In genomic region chr13:31050486-31051400, GRCh38 we compare ENCODE assay signal across 12 cellular contexts.
DNase-seq lines count a peak whose midpoint lies in the region; ATAC-seq and TF ChIP-seq lines count a peak whose summit lies in the region.
"Had no signal": no experiment of that assay in that cellular context is flagged by ENCODE, and none has a peak within 500 bp of the region (broad histone marks: within the 10 kb centered on the region; RNA-seq: fewer than 3 reads in every experiment).

No MANE protein-coding gene starts in this region.

- H3K27me3 Mint-ChIP-seq in activated CD4-positive, alpha-beta memory T cell treated with anti-CD3 and anti-CD28 coated beads for 36 hours: peaks cover 8% of the 10 kb centered on the region
- peaks cover 8% of the 10 kb centered on the region for H3K27me3 Mint-ChIP-seq in activated CD4-positive, alpha-beta memory T cell treated with anti-CD3 and anti-CD28 coated beads, Interleukin-2, amount 10 ng/mL, durations not matched to agents 7 days and 5 days
- H3K27me3 Mint-ChIP-seq in dendritic cell treated with granulocyte-macrophage colony-stimulating factor and Interleukin-4, amounts not matched to agents 40 ng/mL and 50 ng/mL, for 4 days: no peaks in the 10 kb centered on the region
- H3K27me3 Mint-ChIP-seq in Calu3 (ENCODE audit: unreplicated experiment): no peaks in the 10 kb centered on the region
- H3K27me3 Mint-ChIP-seq: activated CD4-positive, alpha-beta T cell treated with anti-CD3 and anti-CD28 coated beads, Interleukin-2, amount 10 ng/mL, durations not matched to agents 7 days and 5 days had no signal

- H3K4me3 Mint-ChIP-seq in activated CD4-positive, alpha-beta memory T cell treated with anti-CD3 and anti-CD28 coated beads for 36 hours: no peak overlapping the region
- no peak overlapping the region for H3K4me3 Mint-ChIP-seq in activated CD4-positive, alpha-beta memory T cell treated with anti-CD3 and anti-CD28 coated beads, Interleukin-2, amount 10 ng/mL, durations not matched to agents 7 days and 5 days
- no peak overlapping the region for H3K4me3 Mint-ChIP-seq in dendritic cell treated with granulocyte-macrophage colony-stimulating factor and Interleukin-4, amounts not matched to agents 40 ng/mL and 50 ng/mL, for 4 days
- no peak overlapping the region for H3K4me3 Mint-ChIP-seq in stimulated activated effector memory CD8-positive, alpha-beta T cell treated with anti-CD3 and anti-CD28 coated beads, Interleukin-12 subunit alpha, Interleukin-12 subunit beta, amount 100 ng/mL, for 72 hours
- no peak overlapping the region for H3K4me3 Mint-ChIP-seq in Calu3 (ENCODE audit: low read depth, unreplicated experiment)
- H3K4me3 Mint-ChIP-seq: activated CD4-positive, alpha-beta T cell treated with anti-CD3 and anti-CD28 coated beads, Interleukin-2, amount 10 ng/mL, durations not matched to agents 7 days and 5 days; natural killer cell had no signal

- POLR2A ChIA-PET in activated CD4-positive, alpha-beta memory T cell treated with anti-CD3 and anti-CD28 coated beads for 36 hours (lab: Charles Lee): interaction anchor here (1.0 to 1.4 kb wide), 3 partner anchors 23 to 110 kb away, joined by 3 to 9 read pairs (median 3); no protein-coding TSS in a partner anchor
- POLR2A ChIA-PET in activated CD4-positive, alpha-beta memory T cell treated with anti-CD3 and anti-CD28 coated beads, Interleukin-2, amount 10 ng/mL, durations not matched to agents 7 days and 5 days (lab: Charles Lee): interaction anchor here (1.3 kb wide), 1 partner anchor 434 kb away, joined by 4 read pairs; no protein-coding TSS in a partner anchor

- CTCF ChIA-PET in activated CD4-positive, alpha-beta memory T cell treated with anti-CD3 and anti-CD28 coated beads for 36 hours (lab: Charles Lee): interaction anchor here (0.7 to 1.4 kb wide), 7 partner anchors 13 to 185 kb away, joined by 3 to 4 read pairs (median 3); no protein-coding TSS in a partner anchor
- CTCF ChIA-PET in activated CD4-positive, alpha-beta memory T cell treated with anti-CD3 and anti-CD28 coated beads, Interleukin-2, amount 10 ng/mL, durations not matched to agents 7 days and 5 days (lab: Charles Lee): interaction anchor here (0.7 to 1.1 kb wide), 3 partner anchors 14 to 99 kb away, joined by 3 read pairs; no protein-coding TSS in a partner anchor
- CTCF ChIA-PET in Calu3 (lab: Charles Lee): interaction anchor here (0.6 to 0.8 kb wide), 4 partner anchors 16 to 576 kb away, joined by 3 to 4 read pairs (median 4); no protein-coding TSS in a partner anchor

- no peak for TF ChIP-seq CTCF in Calu3 (IDR thresholded peaks at IDR 0.05; ENCODE audit: unreplicated experiment)

- ATAC-seq in stimulated activated effector memory CD8-positive, alpha-beta T cell treated with anti-CD3 and anti-CD28 coated beads, Interleukin-12 subunit alpha, Interleukin-12 subunit beta, amount 100 ng/mL, for 72 hours: peak; percentile 70
- ATAC-seq: natural killer cell had no signal

- peak; percentile 43 for DNase-seq in activated CD4-positive, alpha-beta memory T cell treated with anti-CD3 and anti-CD28 coated beads for 36 hours
- DNase-seq in activated CD4-positive, alpha-beta memory T cell treated with anti-CD3 and anti-CD28 coated beads, Interleukin-2, amount 10 ng/mL, durations not matched to agents 7 days and 5 days: no peak
- DNase-seq in NOMO-1 (lab: John Stamatoyannopoulos, UW; ENCODE audit: unreplicated experiment in 2 of 2) (peak; percentile 50 to 76), NCI-H446 treated with DMSO at 0.1 percent for 48 hours (lab: John Stamatoyannopoulos, UW) (no peak), Calu3 (no peak)
- no peak for DNase-seq in stimulated activated effector memory CD8-positive, alpha-beta T cell treated with anti-CD3 and anti-CD28 coated beads, Interleukin-12 subunit alpha, Interleukin-12 subunit beta, amount 100 ng/mL, for 72 hours (ENCODE audit: low spot score in 2 of 2)
- DNase-seq in NK-92 treated with Interleukin-12 subunit alpha and Interleukin-12 subunit beta, amount 100 ng/mL, for 24 hours (lab: John Stamatoyannopoulos, UW): no peak
- DNase-seq: activated CD4-positive, alpha-beta T cell treated with anti-CD3 and anti-CD28 coated beads, Interleukin-2, amount 10 ng/mL, durations not matched to agents 7 days and 5 days; hippocampal formation; natural killer cell; NCI-H774 had no signal

- peak overlapping the region; percentile 26 for H3K27ac Mint-ChIP-seq in activated CD4-positive, alpha-beta memory T cell treated with anti-CD3 and anti-CD28 coated beads for 36 hours
- H3K27ac Mint-ChIP-seq in activated CD4-positive, alpha-beta memory T cell treated with anti-CD3 and anti-CD28 coated beads, Interleukin-2, amount 10 ng/mL, durations not matched to agents 7 days and 5 days: no peak overlapping the region
- peak overlapping the region; percentile 86 for H3K27ac Mint-ChIP-seq in dendritic cell treated with granulocyte-macrophage colony-stimulating factor and Interleukin-4, amounts not matched to agents 40 ng/mL and 50 ng/mL, for 4 days
- peak overlapping the region; percentile 35 for H3K27ac Mint-ChIP-seq in stimulated activated effector memory CD8-positive, alpha-beta T cell treated with anti-CD3 and anti-CD28 coated beads, Interleukin-12 subunit alpha, Interleukin-12 subunit beta, amount 100 ng/mL, for 72 hours
- no peak overlapping the region for H3K27ac Mint-ChIP-seq in Calu3 (ENCODE audit: unreplicated experiment)
- H3K27ac Mint-ChIP-seq: activated CD4-positive, alpha-beta T cell treated with anti-CD3 and anti-CD28 coated beads, Interleukin-2, amount 10 ng/mL, durations not matched to agents 7 days and 5 days; natural killer cell had no signal

- no peaks in the 10 kb centered on the region for H3K9me3 Mint-ChIP-seq in activated CD4-positive, alpha-beta memory T cell treated with anti-CD3 and anti-CD28 coated beads for 36 hours
- no peaks in the 10 kb centered on the region for H3K9me3 Mint-ChIP-seq in activated CD4-positive, alpha-beta memory T cell treated with anti-CD3 and anti-CD28 coated beads, Interleukin-2, amount 10 ng/mL, durations not matched to agents 7 days and 5 days
- H3K9me3 Mint-ChIP-seq in dendritic cell treated with granulocyte-macrophage colony-stimulating factor and Interleukin-4, amounts not matched to agents 40 ng/mL and 50 ng/mL, for 4 days: no peaks in the 10 kb centered on the region
- H3K9me3 Mint-ChIP-seq in stimulated activated effector memory CD8-positive, alpha-beta T cell treated with anti-CD3 and anti-CD28 coated beads, Interleukin-12 subunit alpha, Interleukin-12 subunit beta, amount 100 ng/mL, for 72 hours: no peaks in the 10 kb centered on the region
- no peaks in the 10 kb centered on the region for H3K9me3 Mint-ChIP-seq in Calu3 (ENCODE audit: low read depth, unreplicated experiment)
- H3K9me3 Mint-ChIP-seq: activated CD4-positive, alpha-beta T cell treated with anti-CD3 and anti-CD28 coated beads, Interleukin-2, amount 10 ng/mL, durations not matched to agents 7 days and 5 days; natural killer cell had no signal

- intact Hi-C loops in activated CD4-positive, alpha-beta memory T cell treated with anti-CD3 and anti-CD28 coated beads for 36 hours (cut with micrococcal nuclease): loop anchor here (1.0 to 2.0 kb wide), 2 partner anchors 24 to 88 kb away; no protein-coding TSS in a partner anchor
- intact Hi-C loops in dendritic cell treated with granulocyte-macrophage colony-stimulating factor and Interleukin-4, amounts not matched to agents 40 ng/mL and 50 ng/mL, for 4 days (cut with micrococcal nuclease): no loop called here
- intact Hi-C loops in Calu3 (cut with micrococcal nuclease; ENCODE audit: unreplicated experiment): no loop called here

- H3K4me1 Mint-ChIP-seq in activated CD4-positive, alpha-beta memory T cell treated with anti-CD3 and anti-CD28 coated beads for 36 hours (ENCODE audit: low read depth): peaks cover 21% of the 10 kb centered on the region
- peaks cover 15% of the 10 kb centered on the region for H3K4me1 Mint-ChIP-seq in activated CD4-positive, alpha-beta memory T cell treated with anti-CD3 and anti-CD28 coated beads, Interleukin-2, amount 10 ng/mL, durations not matched to agents 7 days and 5 days
- peaks cover 27% of the 10 kb centered on the region for H3K4me1 Mint-ChIP-seq in dendritic cell treated with granulocyte-macrophage colony-stimulating factor and Interleukin-4, amounts not matched to agents 40 ng/mL and 50 ng/mL, for 4 days (ENCODE audit: low read depth)
- peaks cover 18% of the 10 kb centered on the region for H3K4me1 Mint-ChIP-seq in stimulated activated effector memory CD8-positive, alpha-beta T cell treated with anti-CD3 and anti-CD28 coated beads, Interleukin-12 subunit alpha, Interleukin-12 subunit beta, amount 100 ng/mL, for 72 hours
- H3K4me1 Mint-ChIP-seq in Calu3 (ENCODE audit: low read depth, unreplicated experiment): no peaks in the 10 kb centered on the region

- no peaks in the 10 kb centered on the region for H3K36me3 Mint-ChIP-seq in activated CD4-positive, alpha-beta memory T cell treated with anti-CD3 and anti-CD28 coated beads for 36 hours
- H3K36me3 Mint-ChIP-seq in activated CD4-positive, alpha-beta memory T cell treated with anti-CD3 and anti-CD28 coated beads, Interleukin-2, amount 10 ng/mL, durations not matched to agents 7 days and 5 days (ENCODE audit: low read depth): no peaks in the 10 kb centered on the region
- no peaks in the 10 kb centered on the region for H3K36me3 Mint-ChIP-seq in dendritic cell treated with granulocyte-macrophage colony-stimulating factor and Interleukin-4, amounts not matched to agents 40 ng/mL and 50 ng/mL, for 4 days (ENCODE audit: low read depth)
- no peaks in the 10 kb centered on the region for H3K36me3 Mint-ChIP-seq in stimulated activated effector memory CD8-positive, alpha-beta T cell treated with anti-CD3 and anti-CD28 coated beads, Interleukin-12 subunit alpha, Interleukin-12 subunit beta, amount 100 ng/mL, for 72 hours
- H3K36me3 Mint-ChIP-seq in Calu3 (ENCODE audit: insufficient read depth, unreplicated experiment): peaks cover 4% of the 10 kb centered on the region
- H3K36me3 Mint-ChIP-seq: natural killer cell had no signal

- BruUV-seq in Calu3 (replicated peaks; lab: Mats Ljungman, UMichigan): no TSS peak

Comparison
In these comparisons a context has a peak if more than half of its experiments do, and no peak if none do; other contexts are left out.
1. DNase-seq: peak in activated CD4-positive, alpha-beta memory T cell treated with anti-CD3 and anti-CD28 coated beads for 36 hours (single experiment) and NOMO-1 (2 of 2); none in activated CD4-positive, alpha-beta memory T cell treated with anti-CD3 and anti-CD28 coated beads, Interleukin-2, amount 10 ng/mL, durations not matched to agents 7 days and 5 days (single experiment), stimulated activated effector memory CD8-positive, alpha-beta T cell treated with anti-CD3 and anti-CD28 coated beads, Interleukin-12 subunit alpha, Interleukin-12 subunit beta, amount 100 ng/mL, for 72 hours (0 of 2), NCI-H446 treated with DMSO at 0.1 percent for 48 hours (single experiment), Calu3 (single experiment) and NK-92 treated with Interleukin-12 subunit alpha and Interleukin-12 subunit beta, amount 100 ng/mL, for 24 hours (single experiment).
2. H3K27ac Mint-ChIP-seq: peak in activated CD4-positive, alpha-beta memory T cell treated with anti-CD3 and anti-CD28 coated beads for 36 hours (single experiment), dendritic cell treated with granulocyte-macrophage colony-stimulating factor and Interleukin-4, amounts not matched to agents 40 ng/mL and 50 ng/mL, for 4 days (single experiment) and stimulated activated effector memory CD8-positive, alpha-beta T cell treated with anti-CD3 and anti-CD28 coated beads, Interleukin-12 subunit alpha, Interleukin-12 subunit beta, amount 100 ng/mL, for 72 hours (single experiment); none in activated CD4-positive, alpha-beta memory T cell treated with anti-CD3 and anti-CD28 coated beads, Interleukin-2, amount 10 ng/mL, durations not matched to agents 7 days and 5 days (single experiment) and Calu3 (single experiment).